In genomic region chr16:88419790-88420189, GRCh38 we compare ENCODE assay signal across 23 cellular contexts. TPM values are rescaled to one million over a fixed set of nuclear protein-coding genes. Genes with fewer than 3 reads are reported as not detected.
DNase-seq lines count a peak whose midpoint lies in the region; ATAC-seq, FAIRE-seq and TF ChIP-seq lines count a peak whose summit lies in the region.
"Had no signal": no experiment of that assay in that cellular context is flagged by ENCODE, and none has a peak within 500 bp of the region (broad histone marks: within the 10 kb centered on the region; RNA-seq: fewer than 3 reads in every experiment).

No MANE protein-coding gene starts in this region.

- no peaks in the 10 kb centered on the region for H3K36me3 ChIP-seq in HepG2 (replicated peaks in 1 of 2; ENCODE audit: control insufficient read depth in 1 of 2, insufficient read depth in 2 of 2, low read length in 2 of 2)
- H3K36me3 ChIP-seq in right lobe of liver, result no peaks in the 10 kb centered on the region
- no peaks in the 10 kb centered on the region for H3K36me3 ChIP-seq in H7 (replicated peaks; ENCODE audit: control insufficient read depth, insufficient read depth, low read length)
- no peaks in the 10 kb centered on the region for H3K36me3 ChIP-seq in K562 (ENCODE audit: control insufficient read depth, insufficient read depth, low read length)
- no peaks in the 10 kb centered on the region for H3K36me3 ChIP-seq in neuronal stem cell (replicated peaks in 1 of 2; ENCODE audit: control insufficient read depth in 2 of 2, insufficient read depth in 2 of 2, low read length in 2 of 2)
- H3K36me3 ChIP-seq in mesenchymal stem cell (ENCODE audit: control insufficient read depth in 1 of 2, insufficient read depth in 2 of 2, low read depth in 1 of 2, low read length in 2 of 2), result peaks cover 6 to 9% of the 10 kb centered on the region in 2 experiments
- H3K36me3 ChIP-seq: BLaER1 treated with 17β-estradiol and CSF1 and Interleukin-3, amounts not matched to agents 10 nM and 100 nM had no signal

- H3K4me2 ChIP-seq in HepG2 (ENCODE audit: low read depth, low read length) (no peak overlapping the region), K562 (ENCODE audit: insufficient read depth, low read length) (no peak overlapping the region), neuronal stem cell (ENCODE audit: insufficient read depth, low read length, poor library complexity, severe bottlenecking) (no peak overlapping the region), mesenchymal stem cell (ENCODE audit: low read length, poor library complexity, severe bottlenecking) (no peak overlapping the region)
- H3K4me2 ChIP-seq: BLaER1 treated with 17β-estradiol and CSF1 and Interleukin-3, amounts not matched to agents 10 nM and 100 nM had no signal

- H2AFZ ChIP-seq in HepG2 (ENCODE audit: low read length), result no peak overlapping the region
- no peak overlapping the region for H2AFZ ChIP-seq in K562 (ENCODE audit: low read depth, low read length)
- H2AFZ ChIP-seq in neuronal stem cell (ENCODE audit: low read length), result no peak overlapping the region
- no peak overlapping the region for H2AFZ ChIP-seq in mesenchymal stem cell (ENCODE audit: low read depth, low read length)

- no peaks in the 10 kb centered on the region; the same call in 1 of the 2 replicates for H4K20me1 ChIP-seq in HepG2 (ENCODE audit: insufficient read depth, low read length)
- H4K20me1 ChIP-seq in K562 (replicated peaks; ENCODE audit: control insufficient read depth, insufficient read depth, low read length), result peaks cover 12% of the 10 kb centered on the region

- H2BK12ac ChIP-seq in neuronal stem cell (ENCODE audit: low read length) (peak overlapping the region; percentile 22), mesenchymal stem cell (ENCODE audit: low read length in 2 of 2) (no peak overlapping the region)

- CTCF ChIA-PET in HepG2 (lab: Yijun Ruan, JAX; ENCODE audit: low intra/inter-chr PET ratio, low total read pairs) (no interaction called here), K562 (lab: Yijun Ruan, JAX; ENCODE audit: low intra/inter-chr PET ratio) (no interaction called here)

- H3K23ac ChIP-seq in neuronal stem cell (ENCODE audit: low read depth, low read length, poor library complexity), result peak overlapping the region; percentile 85
- peak overlapping the region in 1 of 2 experiments; percentile 28 for H3K23ac ChIP-seq in mesenchymal stem cell (ENCODE audit: low read length in 2 of 2)

- DNase-seq in HepG2 (ENCODE audit: low spot score), result no peak
- DNase-seq in right lobe of liver, result no peak
- peak; percentile 63 for DNase-seq in H7
- no peak for DNase-seq in K562 (ENCODE audit: extremely low read depth in 1 of 4, low spot score in 3 of 4)
- DNase-seq in neuronal stem cell (ENCODE audit: low spot score), result no peak
- no peak for DNase-seq in SHP77 treated with DMSO at 0.1 percent for 48 hours (lab: John Stamatoyannopoulos, UW)
- DNase-seq in mesenchymal stem cell, result no peak
- DNase-seq in GM12891 (ENCODE audit: insufficient read length, low spot score), result no peak
- DNase-seq: 8988T; AML-193; Caco-2; Calu3; CD4-positive, alpha-beta T cell; CD8-positive, alpha-beta T cell; DMS79 treated with DMSO at 0.1 percent for 48 hours; GF-D8 had no signal

- peak overlapping the region; percentile 66 for H2BK5ac ChIP-seq in neuronal stem cell (ENCODE audit: low read length)
- H2BK5ac ChIP-seq in mesenchymal stem cell (ENCODE audit: low read depth, low read length, poor library complexity, severe bottlenecking), result no peak overlapping the region

- TF ChIP-seq EP300 in HepG2 (IDR thresholded peaks at IDR 0.05; ENCODE audit: low read depth in 2 of 2, low read length in 2 of 2) (no peak), HepG2 (CRISPR knock-in tag; IDR thresholded peaks at IDR 0.05; ENCODE audit: borderline replicate concordance) (no peak), K562 (IDR thresholded peaks at IDR 0.05; ENCODE audit: low read length) (no peak)

- TF ChIP-seq CTCF in HepG2 (CRISPR knock-in tag; IDR thresholded peaks at IDR 0.05) (no peak), right lobe of liver (IDR thresholded peaks at IDR 0.05) (no peak), K562 (IDR thresholded peaks at IDR 0.05 in 2 of 3, conservative IDR thresholded peaks at IDR 0.05 in 1 of 3; ENCODE audit: insufficient read depth in 2 of 3, low read depth in 1 of 3, low read length in 3 of 3) (no peak)

- peaks cover 33 to 82% of the 10 kb centered on the region in 2 experiments for H3K27me3 ChIP-seq in HepG2 (ENCODE audit: control insufficient read depth in 1 of 2, insufficient read depth in 2 of 2, low read length in 2 of 2)
- no peaks in the 10 kb centered on the region for H3K27me3 ChIP-seq in right lobe of liver
- H3K27me3 ChIP-seq in H7 (ENCODE audit: control insufficient read depth, insufficient read depth, low read length), result no peaks in the 10 kb centered on the region
- peaks cover 0 to 42% of the 10 kb centered on the region in 2 experiments; a peak in 2 of 5 replicates for H3K27me3 ChIP-seq in K562 (ENCODE audit: control insufficient read depth in 2 of 2, insufficient read depth in 2 of 2, low read length in 2 of 2)
- peaks cover 0 to 15% (median 0%) of the 10 kb centered on the region in 3 experiments for H3K27me3 ChIP-seq in neuronal stem cell (ENCODE audit: control insufficient read depth in 3 of 3, insufficient read depth in 3 of 3, low read depth in 1 of 3, low read length in 3 of 3)
- H3K27me3 ChIP-seq in mesenchymal stem cell (ENCODE audit: control insufficient read depth in 1 of 2, insufficient read depth in 1 of 2, low read length in 2 of 2), result no peaks in the 10 kb centered on the region

- 6% methylated on average over 3 of the region's 10 CpGs for WGBS in HepG2 (ENCODE audit: low lambda C conversion rate)
- no CpG with 5 or more reads among the region's 10 CpGs for WGBS in right lobe of liver (ENCODE audit: insufficient coverage, low coverage, low lambda C conversion rate, missing lambda C conversion rate)
- WGBS in K562 (ENCODE audit: insufficient coverage, low coverage, missing lambda C conversion rate), result 13% methylated on average over 10 of the region's 10 CpGs
- no CpG with 5 or more reads among the region's 10 CpGs for WGBS in neuronal stem cell (ENCODE audit: extremely low coverage in 2 of 2, insufficient read length in 2 of 2, insufficient replicate concordance in 1 of 2), 2 donors
- 96% methylated on average over 10 of the region's 10 CpGs for WGBS in mesenchymal stem cell

- H4K91ac ChIP-seq in neuronal stem cell (ENCODE audit: low read depth, low read length, poor library complexity), result peak overlapping the region; percentile 53
- no peak overlapping the region for H4K91ac ChIP-seq in mesenchymal stem cell (ENCODE audit: low read length)

- H3K14ac ChIP-seq in neuronal stem cell (ENCODE audit: low read length) (peak overlapping the region; percentile 89), mesenchymal stem cell (ENCODE audit: low read length in 2 of 2) (no peak overlapping the region)

- H3K4me3 ChIP-seq in HepG2 (replicated peaks in 1 of 3; ENCODE audit: insufficient read depth in 1 of 3, low read depth in 2 of 3, low read length in 3 of 3) (no peak overlapping the region), right lobe of liver (no peak overlapping the region), H7 (ENCODE audit: insufficient read depth, low read depth, low read length) (no peak overlapping the region), K562 (no peak overlapping the region), neuronal stem cell (ENCODE audit: low read length in 2 of 2) (no peak overlapping the region), mesenchymal stem cell (ENCODE audit: insufficient read depth in 1 of 2, low read depth in 1 of 2, low read length in 2 of 2) (no peak overlapping the region)
- H3K4me3 ChIP-seq: BLaER1 treated with 17β-estradiol and CSF1 and Interleukin-3, amounts not matched to agents 10 nM and 100 nM had no signal

- H2BK120ac ChIP-seq in neuronal stem cell (ENCODE audit: low read depth, low read length) (no peak overlapping the region), mesenchymal stem cell (ENCODE audit: low read depth, low read length) (no peak overlapping the region)

- no peak for FAIRE-seq in HepG2 (lab: Jason Lieb, UNC)
- FAIRE-seq in K562 (lab: Jason Lieb, UNC), result no peak
- no peak for FAIRE-seq in GM12891 (lab: Jason Lieb, UNC)
- FAIRE-seq: A204.1, D721Med, G401.6, GM12892, GM18507 had no signal

- H3K4me1 ChIP-seq in HepG2 (ENCODE audit: insufficient read depth, low read length), result no peaks in the 10 kb centered on the region
- H3K4me1 ChIP-seq in right lobe of liver, result no peaks in the 10 kb centered on the region
- peaks cover 3 to 36% of the 10 kb centered on the region in 2 experiments; a peak in 3 of 5 replicates for H3K4me1 ChIP-seq in K562 (replicated peaks in 1 of 2; ENCODE audit: control insufficient read depth in 2 of 2, insufficient read depth in 2 of 2, low read length in 2 of 2)
- no peaks in the 10 kb centered on the region for H3K4me1 ChIP-seq in neuronal stem cell (ENCODE audit: control insufficient read depth in 2 of 2, insufficient read depth in 1 of 2, low read depth in 1 of 2, low read length in 2 of 2)
- H3K4me1 ChIP-seq in mesenchymal stem cell (ENCODE audit: control insufficient read depth, insufficient read depth, low read depth, low read length), result peaks cover 4% of the 10 kb centered on the region
- H3K4me1 ChIP-seq: Caco-2 had no signal

- TF ChIP-seq POLR2A in HepG2 (IDR thresholded peaks at IDR 0.05; ENCODE audit: insufficient read depth in 1 of 2, low read depth in 2 of 2, low read length in 2 of 2) (no peak), right lobe of liver (IDR thresholded peaks at IDR 0.05) (no peak), K562 (conservative IDR thresholded peaks at IDR 0.05) (no peak), GM12891 (IDR thresholded peaks at IDR 0.05; ENCODE audit: low read depth, low read length) (no peak)

- in situ Hi-C loops in HepG2 (cut with HindIII; ENCODE audit: extremely low pct_ligation_motif_present, low pct_unique_long_range_greater_than_20kb), result no loop called here
- in situ Hi-C loops in K562 (cut with MboI), result no loop called here

- H2AK5ac ChIP-seq in neuronal stem cell (ENCODE audit: low read depth, low read length) (peak overlapping the region; percentile 94), mesenchymal stem cell (ENCODE audit: low read length, severe bottlenecking) (no peak overlapping the region)

- TF ChIP-seq RAD21 in HepG2 (CRISPR knock-in tag; IDR thresholded peaks at IDR 0.05), result no peak
- no peak for TF ChIP-seq RAD21 in K562 (CRISPR knock-in tag; conservative IDR thresholded peaks at IDR 0.05 in 1 of 2, IDR thresholded peaks at IDR 0.05 in 1 of 2)

- no peak overlapping the region for H4K8ac ChIP-seq in neuronal stem cell (ENCODE audit: low read depth, low read length)
- H4K8ac ChIP-seq in mesenchymal stem cell (ENCODE audit: low read length), result no peak overlapping the region

- POLR2A ChIA-PET in HepG2 (lab: Yijun Ruan, JAX), result no interaction called here
- POLR2A ChIA-PET in K562 (lab: Yijun Ruan, JAX), result interaction anchor here (0.6 to 1.2 kb wide), 3 partner anchors 10 to 460 kb away, joined by 3 to 4 read pairs (median 3); no protein-coding TSS in a partner anchor

- no peaks in the 10 kb centered on the region for H3K9me1 ChIP-seq in K562 (ENCODE audit: control insufficient read depth, insufficient read depth, low read length)

- H3K9me3 ChIP-seq in HepG2 (ENCODE audit: low read length) (no peaks in the 10 kb centered on the region), right lobe of liver (no peaks in the 10 kb centered on the region), K562 (replicated peaks; ENCODE audit: control insufficient read depth, insufficient read depth, low read depth, low read length) (no peaks in the 10 kb centered on the region), neuronal stem cell (replicated peaks in 1 of 2; ENCODE audit: control insufficient read depth in 2 of 2, insufficient read depth in 1 of 2, low read depth in 1 of 2, low read length in 2 of 2) (no peaks in the 10 kb centered on the region), mesenchymal stem cell (ENCODE audit: control insufficient read depth, low read length) (no peaks in the 10 kb centered on the region)
- H3K9me3 ChIP-seq: BLaER1 treated with 17β-estradiol and CSF1 and Interleukin-3, amounts not matched to agents 10 nM and 100 nM; Caco-2 had no signal

- BruUV-seq in HepG2 (replicated peaks; lab: Mats Ljungman, UMichigan) (no TSS peak), K562 (replicated peaks; lab: Mats Ljungman, UMichigan) (no TSS peak)

- H2BK15ac ChIP-seq in neuronal stem cell (ENCODE audit: low read length) (peak overlapping the region; percentile 67), mesenchymal stem cell (ENCODE audit: low read depth, poor library complexity, severe bottlenecking) (no peak overlapping the region)

- H3K79me1 ChIP-seq in neuronal stem cell (ENCODE audit: low read depth, low read length) (peaks cover 2% of the 10 kb centered on the region), mesenchymal stem cell (replicated peaks; ENCODE audit: low read length, poor library complexity, severe bottlenecking) (peaks cover 3% of the 10 kb centered on the region)

- no peaks in the 10 kb centered on the region for H3K79me2 ChIP-seq in HepG2 (ENCODE audit: insufficient read depth, low read length)
- H3K79me2 ChIP-seq in K562 (ENCODE audit: control insufficient read depth, insufficient read depth, low read length), result no peaks in the 10 kb centered on the region

- H3K9ac ChIP-seq in HepG2 (ENCODE audit: insufficient read depth, low read depth, low read length), result no peak overlapping the region
- 0 out of 4 replicates have a peak overlapping the region, but pooled peaks of 1 of the 2 experiments have one; percentile 4 for H3K9ac ChIP-seq in K562 (ENCODE audit: insufficient read depth in 1 of 2, low read depth in 2 of 2, low read length in 2 of 2)
- H3K9ac ChIP-seq in neuronal stem cell (ENCODE audit: low read depth, low read length, poor library complexity), result no peak overlapping the region
- no peak overlapping the region for H3K9ac ChIP-seq in mesenchymal stem cell (ENCODE audit: low read length)
- H3K9ac ChIP-seq: BLaER1 treated with 17β-estradiol and CSF1 and Interleukin-3, amounts not matched to agents 10 nM and 100 nM had no signal

- ATAC-seq in HepG2, result no peak
- no peak for ATAC-seq in right lobe of liver
- no peak for ATAC-seq in K562
- ATAC-seq: CD8-positive, alpha-beta T cell had no signal

- no peak overlapping the region for H3K27ac ChIP-seq in HepG2 (ENCODE audit: extremely low read length, insufficient read depth, low read length)
- no peak overlapping the region for H3K27ac ChIP-seq in right lobe of liver
- H3K27ac ChIP-seq in K562 (ENCODE audit: extremely low read depth, low read depth, low read length), result no peak overlapping the region
- H3K27ac ChIP-seq in neuronal stem cell (replicated peaks; ENCODE audit: low read length), result no peak overlapping the region
- no peak overlapping the region for H3K27ac ChIP-seq in mesenchymal stem cell (ENCODE audit: low read length, poor library complexity, severe bottlenecking)
- H3K27ac ChIP-seq: BLaER1 treated with 17β-estradiol and CSF1 and Interleukin-3, amounts not matched to agents 10 nM and 100 nM; C4-2B had no signal

- intact Hi-C loops in HepG2 (cut with micrococcal nuclease; ENCODE audit: unreplicated experiment), result no loop called here
- intact Hi-C loops in right lobe of liver (cut with DNase I), result no loop called here
- intact Hi-C loops in K562 (cut with micrococcal nuclease), result no loop called here

- H3K18ac ChIP-seq in neuronal stem cell (ENCODE audit: low read length), result peak overlapping the region; percentile 71
- no peak overlapping the region for H3K18ac ChIP-seq in mesenchymal stem cell (ENCODE audit: low read depth in 1 of 2, low read length in 2 of 2)

- H3K4ac ChIP-seq in neuronal stem cell (ENCODE audit: low read length) (peak overlapping the region; percentile 66), mesenchymal stem cell (ENCODE audit: low read depth in 1 of 2, low read length in 2 of 2) (no peak overlapping the region)

RNA-seq across cellular contexts. Expression of gene ZFPM1, which starts 33.3 kb away (rescaled TPM):
- total RNA-seq in HepG2 (2016; rRNA removed; fragmentation: Illumina TruSeq; extraction: Trizol) (3.4 and 3.8 TPM in 2 replicates), right lobe of liver (10 to 100 TPM in 2 of 6 experiments, 1 to 10 TPM in 4; 3.8 to 15.5 (median 8.3) TPM), K562 (2014; rRNA removed) (4.5 and 8.7 TPM in 2 replicates), K562 (2014; rRNA removed; fragmentation: Illumina TruSeq; extraction: Trizol) (0.26 and 0.47 TPM in 2 replicates), K562 (2015; rRNA removed; fragmentation: Illumina TruSeq; extraction: Trizol) (3.2 and 4.5 TPM in 2 replicates), K562 (2021) (32.7 and 35.9 TPM in 2 replicates)
- total RNA-seq in HepG2 (2016; cell fraction: cytosol; rRNA removed; fragmentation: Illumina TruSeq; extraction: Trizol; ENCODE audit: low read depth), result 0.81 and 2.1 TPM in 2 replicates
- 3.4 and 3.9 TPM in 2 replicates for total RNA-seq in HepG2 (2016; cell fraction: insoluble cytoplasmic fraction; rRNA removed; fragmentation: Illumina TruSeq; extraction: Trizol)
- total RNA-seq in HepG2 (2016; cell fraction: membrane; rRNA removed; fragmentation: Illumina TruSeq; extraction: Trizol), result 3.4 and 4.3 TPM in 2 replicates
- total RNA-seq in HepG2 (2016; cell fraction: nucleus; rRNA removed; fragmentation: Illumina TruSeq; extraction: Trizol), result 3.4 and 6.6 TPM in 2 replicates
- polyA plus RNA-seq in HepG2 (2011; rRNA removed) (1.3 and 1.7 TPM in 2 replicates), K562 (2011; rRNA removed) (0.88 and 1.4 TPM in 2 replicates), K562 (2014; fragmentation: Illumina TruSeq; extraction: Trizol) (1.2 and 5.1 TPM in 2 replicates), K562 (2014; fragmentation: Nextera tagmentation; extraction: Ambion mirVana) (under 1 TPM; 0.03 to 0.11 TPM), K562 (2014; rRNA removed) (4.7 and 5.5 TPM in 2 replicates)
- polyA plus RNA-seq in HepG2 (2011; cell fraction: cytosol; rRNA removed), result 0.79 and 1.3 TPM in 2 replicates
- 7.1 and 7.6 TPM in 2 replicates for polyA plus RNA-seq in HepG2 (2011; cell fraction: nucleus; rRNA removed)
- 7.2 and 7.6 TPM in 2 replicates for polyA plus RNA-seq in HepG2 (2012)
- polyA plus RNA-seq in HepG2 (2016; cell fraction: cytosol; fragmentation: Illumina TruSeq; extraction: Trizol; ENCODE audit: low read depth), result 1.2 TPM in 2 replicates
- 3.7 and 8.7 TPM in 2 replicates for polyA plus RNA-seq in HepG2 (2016; cell fraction: insoluble cytoplasmic fraction; fragmentation: Illumina TruSeq; extraction: Trizol; ENCODE audit: low read depth)
- polyA plus RNA-seq in HepG2 (2016; cell fraction: membrane; fragmentation: Illumina TruSeq; extraction: Trizol; ENCODE audit: low read depth), result 2.7 and 4.8 TPM in 2 replicates
- polyA plus RNA-seq in HepG2 (2016; cell fraction: nucleus; fragmentation: Illumina TruSeq; extraction: Trizol; ENCODE audit: insufficient read depth, low read depth), result 14.0 and 14.3 TPM in 2 replicates
- 0.98 and 4.2 TPM in 2 replicates for polyA minus RNA-seq in HepG2 (2011; rRNA and poly(A)+ RNA removed; ENCODE audit: low replicate concordance)
- polyA minus RNA-seq in HepG2 (2011; cell fraction: cytosol; rRNA and poly(A)+ RNA removed), result 2.7 and 6.6 TPM in 2 replicates
- polyA minus RNA-seq in HepG2 (2011; cell fraction: nucleus; rRNA and poly(A)+ RNA removed), result 5.0 and 7.5 TPM in 2 replicates
- total RNA-seq in H7 (2014; rRNA removed; shearing (Covaris generic)), result 1.1 and 1.7 TPM in 2 replicates
- total RNA-seq in K562 (2011; cell fraction: chromatin; rRNA removed; ENCODE audit: low replicate concordance), result 14.4 and 38.8 TPM in 2 replicates
- total RNA-seq in K562 (2011; cell fraction: nucleolus; rRNA removed), result 25.3 and 27.9 TPM in 2 replicates
- total RNA-seq in K562 (2011; cell fraction: nucleoplasm; rRNA removed), result 16.8 and 18.9 TPM in 2 replicates
- polyA plus RNA-seq in K562 (2011; cell fraction: cytosol; rRNA removed), result 0.81 and 4.8 TPM in 2 replicates
- 3.4 and 13.6 TPM in 2 replicates for polyA plus RNA-seq in K562 (2011; cell fraction: nucleus; rRNA removed)
- polyA plus RNA-seq in K562 (2012), result 7.9 and 12.2 TPM in 2 replicates
- polyA minus RNA-seq in K562 (2011; rRNA and poly(A)+ RNA removed), result 0.30 and 1.1 TPM in 2 replicates
- polyA minus RNA-seq in K562 (2011; cell fraction: cytosol; rRNA and poly(A)+ RNA removed), result 12.3 and 14.7 TPM in 2 replicates
- polyA minus RNA-seq in K562 (2011; cell fraction: nucleus; rRNA and poly(A)+ RNA removed), result 7.7 and 10.1 TPM in 2 replicates
- 3.8 TPM for polyA plus RNA-seq in neuronal stem cell (2013, experiment 1 of 2)
- 4.0 TPM for polyA plus RNA-seq in neuronal stem cell (2013, experiment 2 of 2)
- polyA plus RNA-seq in mesenchymal stem cell (2013, experiment 1 of 2), result 3.4 TPM
- 3.4 TPM for polyA plus RNA-seq in mesenchymal stem cell (2013, experiment 2 of 2)
- polyA plus RNA-seq in GM12891 (2012; ENCODE audit: low read depth, missing spikeins), result 0.87 TPM

RNA-seq across cellular contexts. Expression of gene ZNF469, which starts 37.0 kb away (rescaled TPM):
- total RNA-seq in HepG2 (2016; rRNA removed; fragmentation: Illumina TruSeq; extraction: Trizol), result not detected in 2 replicates
- total RNA-seq in HepG2 (2016; cell fraction: cytosol; rRNA removed; fragmentation: Illumina TruSeq; extraction: Trizol; ENCODE audit: low read depth), result not detected in 2 replicates
- total RNA-seq in HepG2 (2016; cell fraction: insoluble cytoplasmic fraction; rRNA removed; fragmentation: Illumina TruSeq; extraction: Trizol), result not detected in 2 replicates
- total RNA-seq in HepG2 (2016; cell fraction: membrane; rRNA removed; fragmentation: Illumina TruSeq; extraction: Trizol), result not detected in 2 replicates
- not detected in 2 replicates for total RNA-seq in HepG2 (2016; cell fraction: nucleus; rRNA removed; fragmentation: Illumina TruSeq; extraction: Trizol)
- polyA plus RNA-seq in HepG2 (2011; rRNA removed), result not detected in 2 replicates
- polyA plus RNA-seq in HepG2 (2011; cell fraction: cytosol; rRNA removed), result not detected in 2 replicates
- 0.02 TPM in 1 of 2 replicates, not detected in the other for polyA plus RNA-seq in HepG2 (2011; cell fraction: nucleus; rRNA removed)
- polyA plus RNA-seq in HepG2 (2012), result not detected in 2 replicates
- polyA plus RNA-seq in HepG2 (2016; cell fraction: cytosol; fragmentation: Illumina TruSeq; extraction: Trizol; ENCODE audit: low read depth), result not detected in 2 replicates
- not detected in 2 replicates for polyA plus RNA-seq in HepG2 (2016; cell fraction: insoluble cytoplasmic fraction; fragmentation: Illumina TruSeq; extraction: Trizol; ENCODE audit: low read depth)
- not detected in 2 replicates for polyA plus RNA-seq in HepG2 (2016; cell fraction: membrane; fragmentation: Illumina TruSeq; extraction: Trizol; ENCODE audit: low read depth)
- not detected in 2 replicates for polyA plus RNA-seq in HepG2 (2016; cell fraction: nucleus; fragmentation: Illumina TruSeq; extraction: Trizol; ENCODE audit: insufficient read depth, low read depth)
- not detected in 2 replicates for polyA minus RNA-seq in HepG2 (2011; rRNA and poly(A)+ RNA removed; ENCODE audit: low replicate concordance)
- polyA minus RNA-seq in HepG2 (2011; cell fraction: cytosol; rRNA and poly(A)+ RNA removed), result not detected in 2 replicates
- not detected in 2 replicates for polyA minus RNA-seq in HepG2 (2011; cell fraction: nucleus; rRNA and poly(A)+ RNA removed)
- 1 to 10 TPM in 2 of 6 experiments, under 1 TPM in 4; 0.22 to 1.3 (median 0.37) TPM for total RNA-seq in right lobe of liver
- 0.28 and 0.44 TPM in 2 replicates for total RNA-seq in H7 (2014; rRNA removed; shearing (Covaris generic))
- 0.04 and 0.09 TPM in 2 replicates for total RNA-seq in K562 (2011; cell fraction: chromatin; rRNA removed; ENCODE audit: low replicate concordance)
- 0.13 and 0.17 TPM in 2 replicates for total RNA-seq in K562 (2011; cell fraction: nucleolus; rRNA removed)
- under 0.01 and 0.08 TPM in 2 replicates for total RNA-seq in K562 (2011; cell fraction: nucleoplasm; rRNA removed)
- under 0.01 TPM in 1 of 2 replicates, not detected in the other for total RNA-seq in K562 (2014; rRNA removed)
- total RNA-seq in K562 (2014; rRNA removed; fragmentation: Illumina TruSeq; extraction: Trizol), result not detected in 2 replicates
- not detected in 2 replicates for total RNA-seq in K562 (2015; rRNA removed; fragmentation: Illumina TruSeq; extraction: Trizol)
- 0.02 and 0.04 TPM in 2 replicates for total RNA-seq in K562 (2021)
- polyA plus RNA-seq in K562 (2011; rRNA removed), result not detected in 2 replicates
- under 0.01 and 0.01 TPM in 2 replicates for polyA plus RNA-seq in K562 (2011; cell fraction: cytosol; rRNA removed)
- polyA plus RNA-seq in K562 (2011; cell fraction: nucleus; rRNA removed), result 0.01 and 0.03 TPM in 2 replicates
- 0.01 TPM in 2 replicates for polyA plus RNA-seq in K562 (2012)
- 0.01 TPM in 1 of 2 replicates, not detected in the other for polyA plus RNA-seq in K562 (2014; fragmentation: Illumina TruSeq; extraction: Trizol)
- not detected for polyA plus RNA-seq in K562 (2014; fragmentation: Nextera tagmentation; extraction: Ambion mirVana)
- 0.01 TPM in 1 of 2 replicates, not detected in the other for polyA plus RNA-seq in K562 (2014; rRNA removed)
- under 0.01 and 0.04 TPM in 2 replicates for polyA minus RNA-seq in K562 (2011; rRNA and poly(A)+ RNA removed)
- polyA minus RNA-seq in K562 (2011; cell fraction: cytosol; rRNA and poly(A)+ RNA removed), result 0.09 and 0.10 TPM in 2 replicates
- under 0.01 and 0.11 TPM in 2 replicates for polyA minus RNA-seq in K562 (2011; cell fraction: nucleus; rRNA and poly(A)+ RNA removed)
- 0.26 TPM for polyA plus RNA-seq in neuronal stem cell (2013, experiment 1 of 2)
- 0.29 TPM for polyA plus RNA-seq in neuronal stem cell (2013, experiment 2 of 2)
- 11.1 TPM for polyA plus RNA-seq in mesenchymal stem cell (2013, experiment 1 of 2)
- 10.4 TPM for polyA plus RNA-seq in mesenchymal stem cell (2013, experiment 2 of 2)
- polyA plus RNA-seq in GM12891 (2012; ENCODE audit: low read depth, missing spikeins), result 0.26 TPM

Comparison
In these comparisons a context has a peak if more than half of its experiments do, and no peak if none do; other contexts are left out.
1. Of the 241 proteins assayed by ChIP-seq in both HepG2 and K562: peak only in HepG2: none; only in K562: ZFP36; in both: none; in neither: 240.